15 cellular contexts compared by ENCODE assay signal in genomic region chr20:10861619-10862018, GRCh38.
DNase-seq lines count a peak whose midpoint lies in the region; ATAC-seq and TF ChIP-seq lines count a peak whose summit lies in the region.
"Had no signal": no experiment of that assay in that cellular context is flagged by ENCODE, and none has a peak within 500 bp of the region (broad histone marks: within the 10 kb centered on the region; RNA-seq: fewer than 3 reads in every experiment).

No MANE protein-coding gene starts in this region.

- in situ Hi-C loops in G401 (cut with HindIII; ENCODE audit: low sequenced_read_pairs), result no loop called here

- no peak overlapping the region for H3K4me3 ChIP-seq in LNCaP clone FGC (ENCODE audit: low read depth, low read length)
- H3K4me3 ChIP-seq: psoas muscle had no signal

- peak overlapping the region; percentile 66 for H3K27ac ChIP-seq in VCaP
- H3K27ac ChIP-seq: psoas muscle had no signal

- no peak for ATAC-seq in HG03571 (IDR thresholded peaks at IDR 0.05; ENCODE audit: unreplicated experiment)
- ATAC-seq: psoas muscle had no signal

- no peak for TF ChIP-seq CTCF in LNCaP clone FGC (IDR thresholded peaks at IDR 0.05; ENCODE audit: control insufficient read depth, extremely low read depth, insufficient read depth)
- TF ChIP-seq CTCF in VCaP (conservative IDR thresholded peaks at IDR 0.05), result no peak

- DNase-seq in COR-L47 (lab: John Stamatoyannopoulos, UW) (peak; percentile 83), LNCaP clone FGC (ENCODE audit: low read depth) (peak; percentile 96), kidney tubule cell (ENCODE audit: low spot score) (peak; percentile 61), RPMI8226 (no peak), G401 (ENCODE audit: low spot score) (no peak), Kasumi-1 (lab: John Stamatoyannopoulos, UW) (no peak)
- DNase-seq: activated B cell treated with CpG ODN at 0.5 μM for 24 hours; DND-41; effector memory CD4-positive, alpha-beta T cell; NCI-H345; psoas muscle; substantia nigra; SW 1271 had no signal

Comparison
In these comparisons a context has a peak if more than half of its experiments do, and no peak if none do; other contexts are left out.
1. DNase-seq: peak in COR-L47 (single experiment), LNCaP clone FGC (single experiment) and kidney tubule cell (single experiment); none in RPMI8226 (single experiment), G401 (single experiment) and Kasumi-1 (0 of 2).